22 cellular contexts compared by ENCODE assay signal in genomic region chr1:201444792-201445191, GRCh38. TPM values are rescaled to one million over a fixed set of nuclear protein-coding genes. Genes with fewer than 3 reads are reported as not detected.
DNase-seq lines count a peak whose midpoint lies in the region; FAIRE-seq and TF ChIP-seq lines count a peak whose summit lies in the region.
"Had no signal": no experiment of that assay in that cellular context is flagged by ENCODE, and none has a peak within 500 bp of the region (broad histone marks: within the 10 kb centered on the region; RNA-seq: fewer than 3 reads in every experiment).

No MANE protein-coding gene starts in this region.

- no peak overlapping the region for H3K4me3 Mint-ChIP-seq in H9
- no peak overlapping the region for H3K4me3 Mint-ChIP-seq in progenitor cell of endocrine pancreas (ENCODE audit: low read depth)
- H3K4me3 Mint-ChIP-seq: activated naive CD8-positive, alpha-beta T cell treated with anti-CD3 and anti-CD28 coated beads for 36 hours; naive B cell had no signal

- no peak overlapping the region for H2AFZ ChIP-seq in H9 (ENCODE audit: low read length)

- peaks cover 2% of the 10 kb centered on the region; the same call in 1 of the 2 replicates for H3K4me1 ChIP-seq in H9 (ENCODE audit: insufficient read depth, low read length)
- H3K4me1 ChIP-seq: pancreas had no signal

- H3K23ac ChIP-seq in H9 (ENCODE audit: insufficient read length, low read depth, low read length), result no peak overlapping the region

- H2AK5ac ChIP-seq in H9 (ENCODE audit: insufficient read length, low read length), result no peak overlapping the region

- no peak overlapping the region for H4K5ac ChIP-seq in H9 (ENCODE audit: insufficient read length, low read depth, low read length)

- H3K9me3 Mint-ChIP-seq in H9 (peaks cover 0 to 5% of the 10 kb centered on the region in 2 experiments; a peak in 2 of 5 replicates), progenitor cell of endocrine pancreas (ENCODE audit: low read depth) (peaks cover 11% of the 10 kb centered on the region)
- H3K9me3 Mint-ChIP-seq: activated naive CD8-positive, alpha-beta T cell treated with anti-CD3 and anti-CD28 coated beads for 36 hours had no signal

- WGBS in H9 (ENCODE audit: extremely low coverage, insufficient read length, low lambda C conversion rate), result no CpG with 5 or more reads among the region's 4 CpGs

- no peak overlapping the region for H3K4me2 ChIP-seq in H9 (ENCODE audit: insufficient read depth, insufficient read length, low read length)

- H2BK12ac ChIP-seq in H9 (ENCODE audit: insufficient read length, low read depth, low read length), result no peak overlapping the region

- no peak overlapping the region for H3T11ph ChIP-seq in H9 (ENCODE audit: low read length)

- H3K27me3 Mint-ChIP-seq in H9 (ENCODE audit: low read depth), result peaks cover 5% of the 10 kb centered on the region
- H3K27me3 Mint-ChIP-seq in progenitor cell of endocrine pancreas, result peaks cover 16% of the 10 kb centered on the region

- no peaks in the 10 kb centered on the region for H4K20me1 ChIP-seq in H9 (ENCODE audit: control insufficient read depth, insufficient read depth, insufficient read length)

- no peak for TF ChIP-seq CTCF in H9 (conservative IDR thresholded peaks at IDR 0.05)
- no peak for TF ChIP-seq CTCF in NB4 (IDR thresholded peaks at IDR 0.05; ENCODE audit: low read depth, low read length)
- TF ChIP-seq CTCF in progenitor cell of endocrine pancreas (IDR thresholded peaks at IDR 0.05; ENCODE audit: unreplicated experiment), result no peak

- H3K9me3 ChIP-seq in H9 (ENCODE audit: control insufficient read depth, low read depth, low read length), result no peaks in the 10 kb centered on the region
- H3K9me3 ChIP-seq: pancreas had no signal

- no peak for TF ChIP-seq POLR2A in NB4 (IDR thresholded peaks at IDR 0.05; ENCODE audit: extremely low read depth, insufficient read length)

- no peak overlapping the region for H3K14ac ChIP-seq in H9 (ENCODE audit: insufficient read depth, low read length)

- no peaks in the 10 kb centered on the region for H3K79me1 ChIP-seq in H9 (ENCODE audit: insufficient read depth, low read depth, low read length, poor library complexity, severe bottlenecking)

- H3K18ac ChIP-seq in H9 (ENCODE audit: insufficient read length, low read depth, low read length), result no peak overlapping the region

- H2BK120ac ChIP-seq in H9 (ENCODE audit: low read depth, low read length, poor library complexity, severe bottlenecking), result no peak overlapping the region

- peak; percentile 30 for DNase-seq in H9
- peak; percentile 59 for DNase-seq in NB4 (ENCODE audit: low read depth)
- DNase-seq in cerebellar cortex (ENCODE audit: low spot score), result peak; percentile 66
- DNase-seq in progenitor cell of endocrine pancreas (ENCODE audit: low spot score, unreplicated experiment), result no peak
- no peak for DNase-seq in NCI-H2081 (lab: John Stamatoyannopoulos, UW)
- DNase-seq in HTR-8/SVneo (ENCODE audit: insufficient read length, low spot score), result no peak
- DNase-seq in NCI-H1417 (lab: John Stamatoyannopoulos, UW), result no peak
- DNase-seq: activated naive CD8-positive, alpha-beta T cell treated with anti-CD3 and anti-CD28 coated beads for 36 hours; AML-193; COR-L47; foreskin keratinocyte; H7; kidney glomerular epithelial cell; naive B cell; NCI-H1092 treated with DMSO at 0.1 percent for 48 hours; NCI-H2107; NCI-H526; pancreas; stimulated activated naive CD4-positive, alpha-beta T cell treated with Interleukin-2 at 50 U/mL for 16 hours had no signal

- no peak for FAIRE-seq in HTR-8/SVneo (lab: Jason Lieb, UNC)
- FAIRE-seq: pancreas had no signal

- no peak overlapping the region for H3K56ac ChIP-seq in H9 (ENCODE audit: insufficient read length, low read depth, low read length)

- no peak overlapping the region for H3K9ac ChIP-seq in H9 (ENCODE audit: extremely low read depth, insufficient read length, low read length)

- H4K91ac ChIP-seq in H9 (ENCODE audit: insufficient read length, low read depth, low read length), result no peak overlapping the region

- H3K27ac Mint-ChIP-seq in H9 (no peak overlapping the region), progenitor cell of endocrine pancreas (peak overlapping the region; percentile 38)
- H3K27ac Mint-ChIP-seq: activated naive CD8-positive, alpha-beta T cell treated with anti-CD3 and anti-CD28 coated beads for 36 hours; naive B cell had no signal

- no peak overlapping the region for H4K8ac ChIP-seq in H9 (replicated peaks; ENCODE audit: insufficient read length, low read depth, low read length)

- H2BK20ac ChIP-seq in H9 (ENCODE audit: low read depth, low read length, poor library complexity, severe bottlenecking), result no peak overlapping the region

- H3K4me1 Mint-ChIP-seq in H9 (peaks cover 19 to 25% of the 10 kb centered on the region in 2 experiments), progenitor cell of endocrine pancreas (ENCODE audit: low read depth) (peaks cover 1% of the 10 kb centered on the region)

- no peak overlapping the region for H3K4me3 ChIP-seq in NB4 (ENCODE audit: low read depth, low read length)
- H3K4me3 ChIP-seq: pancreas, SJCRH30, tibial nerve had no signal

- no peaks in the 10 kb centered on the region for H3K23me2 ChIP-seq in H9 (ENCODE audit: insufficient read length, low read depth, low read length, poor library complexity, severe bottlenecking)

- H3K27ac ChIP-seq in H9 (ENCODE audit: insufficient read length, low read depth, low read length), result no peak overlapping the region
- H3K27ac ChIP-seq: foreskin keratinocyte, HL-60, pancreas, SJCRH30 had no signal

- H3K36me3 Mint-ChIP-seq in H9 (ENCODE audit: insufficient read depth in 1 of 3, low read depth in 3 of 3), result no peaks in the 10 kb centered on the region
- no peaks in the 10 kb centered on the region for H3K36me3 Mint-ChIP-seq in progenitor cell of endocrine pancreas (ENCODE audit: insufficient read depth)
- H3K36me3 Mint-ChIP-seq: activated naive CD8-positive, alpha-beta T cell treated with anti-CD3 and anti-CD28 coated beads for 36 hours had no signal

- H3K4ac ChIP-seq in H9 (ENCODE audit: low read depth, low read length), result no peak overlapping the region

- H2BK5ac ChIP-seq in H9 (ENCODE audit: insufficient read length, low read length), result no peak overlapping the region

- H2BK15ac ChIP-seq in H9 (ENCODE audit: low read depth, low read length), result no peak overlapping the region

- no peaks in the 10 kb centered on the region for H3K27me3 ChIP-seq in H9 (ENCODE audit: insufficient read depth, low read length)
- H3K27me3 ChIP-seq: foreskin keratinocyte, pancreas, SJCRH30, tibial nerve had no signal

- no peaks in the 10 kb centered on the region for H3K79me2 ChIP-seq in H9 (ENCODE audit: insufficient read depth, low read length)

RNA-seq across cellular contexts. Expression of gene TNNI1, which starts 23.3 kb away (rescaled TPM):
- total RNA-seq in H9 (2021) (0.29 TPM in 1 of 2 replicates, not detected in the other), progenitor cell of endocrine pancreas (not detected in 2 replicates)
- total RNA-seq: activated naive CD8-positive, alpha-beta T cell treated with anti-CD3 and anti-CD28 coated beads for 36 hours; foreskin keratinocyte; pancreas had no signal

RNA-seq across cellular contexts. Expression of gene PHLDA3, which starts 24.2 kb away (rescaled TPM):
- total RNA-seq in H9 (2021) (53.9 and 55.0 TPM in 2 replicates), progenitor cell of endocrine pancreas (21.2 and 31.3 TPM in 2 replicates)

RNA-seq across cellular contexts. Expression of gene LAD1, which starts 45.7 kb away (rescaled TPM):
- 29.0 and 30.1 TPM in 2 replicates for total RNA-seq in H9 (2021)
- total RNA-seq in progenitor cell of endocrine pancreas, result 35.3 and 38.0 TPM in 2 replicates
- total RNA-seq: activated naive CD8-positive, alpha-beta T cell treated with anti-CD3 and anti-CD28 coated beads for 36 hours; tibial nerve had no signal

Comparison
In these comparisons a context has a peak if more than half of its experiments do, and no peak if none do; other contexts are left out.
1. DNase-seq: peak in H9 (single experiment), NB4 (single experiment) and cerebellar cortex (single experiment); none in progenitor cell of endocrine pancreas (single experiment), NCI-H2081 (0 of 2), HTR-8/SVneo (single experiment) and NCI-H1417 (0 of 3).